25 cellular contexts compared by ENCODE assay signal in genomic region chr3:106168941-106169340, GRCh38.
DNase-seq lines count a peak whose midpoint lies in the region; ATAC-seq, FAIRE-seq and TF ChIP-seq lines count a peak whose summit lies in the region.
"Had no signal": no experiment of that assay in that cellular context is flagged by ENCODE, and none has a peak within 500 bp of the region (broad histone marks: within the 10 kb centered on the region; RNA-seq: fewer than 3 reads in every experiment).

No MANE protein-coding gene starts in this region.

- H3K9ac ChIP-seq in HUES48 (ENCODE audit: low read depth, low read length) (no peak overlapping the region), H1 (replicated peaks in 1 of 4; ENCODE audit: extremely low read depth in 1 of 4, low read depth in 3 of 4, low read length in 3 of 4) (no peak overlapping the region), neural progenitor cell (no peak overlapping the region)

- FAIRE-seq in H1 (lab: Jason Lieb, UNC), result peak; percentile 28
- FAIRE-seq: HTR-8/SVneo had no signal

- intact Hi-C loops in head of caudate nucleus (cut with DNase I), result no loop called here

- peak overlapping the region; percentile 11 for H3K27ac ChIP-seq in HUES48 (ENCODE audit: low read depth, low read length)
- no peak overlapping the region for H3K27ac ChIP-seq in H1 (ENCODE audit: low read depth, low read length)
- H3K27ac ChIP-seq in neural progenitor cell, result no peak overlapping the region
- H3K27ac ChIP-seq: adrenal gland, brain microvascular endothelial cell, SK-N-MC, stomach, tibial artery had no signal

- WGBS in H1 (ENCODE audit: extremely low coverage in 1 of 2, insufficient coverage in 1 of 2, insufficient read length in 1 of 2, insufficient replicate concordance in 2 of 2, low coverage in 1 of 2, low lambda C conversion rate in 2 of 2, missing lambda C conversion rate in 1 of 2), 2 experiments, result 79% methylated on average over 3 of the region's 3 CpGs; no CpG with 5 or more reads in 1 of the 2 experiments

- H3K4me2 ChIP-seq in H1 (ENCODE audit: insufficient read depth in 1 of 2, low read depth in 2 of 2, low read length in 2 of 2) (no peak overlapping the region), neural progenitor cell (no peak overlapping the region)

- no peak for TF ChIP-seq RAD21 in H1 (IDR thresholded peaks at IDR 0.05 in 1 of 2, conservative IDR thresholded peaks at IDR 0.05 in 1 of 2; ENCODE audit: low read depth in 2 of 2, low read length in 2 of 2)

- no peak overlapping the region for H3K4me3 ChIP-seq in HUES48 (ENCODE audit: low read depth, low read length)
- H3K4me3 ChIP-seq in H1 (ENCODE audit: extremely low read depth in 1 of 4, insufficient read depth in 2 of 4, low read depth in 3 of 4, low read length in 4 of 4), result no peak overlapping the region
- no peak overlapping the region for H3K4me3 ChIP-seq in neural progenitor cell
- H3K4me3 ChIP-seq: adrenal gland, SK-N-MC, stomach, tibial artery had no signal

- H2AFZ ChIP-seq in H1 (ENCODE audit: low read length) (no peak overlapping the region), neural progenitor cell (replicated peaks) (no peak overlapping the region)

- H3K36me3 Mint-ChIP-seq in neural progenitor cell, result no peaks in the 10 kb centered on the region
- peaks cover 9% of the 10 kb centered on the region for H3K36me3 Mint-ChIP-seq in activated T-helper 17 cell treated with anti-CD3 and anti-CD28 coated beads, Interleukin-2, amount 50 U/mL, for 72 hours (ENCODE audit: low read depth)
- H3K36me3 Mint-ChIP-seq: CD4-positive, CD25-positive, alpha-beta regulatory T cell had no signal

- H3K79me2 ChIP-seq in H1 (ENCODE audit: control insufficient read depth in 1 of 2, insufficient read depth in 2 of 2, low read length in 2 of 2), result no peaks in the 10 kb centered on the region
- no peaks in the 10 kb centered on the region for H3K79me2 ChIP-seq in neural progenitor cell (ENCODE audit: low read depth)

- ATAC-seq in activated T-helper 17 cell treated with anti-CD3 and anti-CD28 coated beads, Interleukin-2, amount 50 U/mL, for 72 hours (replicated peaks), result no peak
- ATAC-seq: activated CD4-positive, alpha-beta T cell treated with anti-CD3 and anti-CD28 coated beads for 36 hours; T-helper 17 cell had no signal

- CTCF ChIA-PET in H1 (lab: Charles Lee; ENCODE audit: partially characterized antibody), result no interaction called here

- no peak for TF ChIP-seq POLR2A in H1 (IDR thresholded peaks at IDR 0.05; ENCODE audit: control extremely low read depth in 1 of 2, low read depth in 2 of 2, low read length in 2 of 2)

- H2AK5ac ChIP-seq in H1 (ENCODE audit: low read depth, low read length), result no peak overlapping the region

- TF ChIP-seq CTCF in H1 (IDR thresholded peaks at IDR 0.05; ENCODE audit: control extremely low read depth in 1 of 3, insufficient read depth in 1 of 3, low read depth in 1 of 3, low read length in 3 of 3), result no peak
- TF ChIP-seq CTCF in neural progenitor cell (IDR thresholded peaks at IDR 0.05), result no peak

- H3K27ac Mint-ChIP-seq in neural progenitor cell, result no peak overlapping the region
- no peak overlapping the region for H3K27ac Mint-ChIP-seq in activated T-helper 17 cell treated with anti-CD3 and anti-CD28 coated beads, Interleukin-2, amount 50 U/mL, for 72 hours
- H3K27ac Mint-ChIP-seq: activated CD4-positive, alpha-beta T cell treated with anti-CD3 and anti-CD28 coated beads for 36 hours; CD4-positive, CD25-positive, alpha-beta regulatory T cell; T-helper 17 cell had no signal

- no peak overlapping the region for H4K8ac ChIP-seq in H1 (ENCODE audit: extremely low read depth, insufficient read depth, low read length)

- H3K27me3 ChIP-seq in HUES48 (ENCODE audit: control insufficient read depth, insufficient read depth, low read length) (no peaks in the 10 kb centered on the region), H1 (replicated peaks in 1 of 4; ENCODE audit: control insufficient read depth in 3 of 4, extremely low read depth in 1 of 4, insufficient read depth in 3 of 4, low read length in 3 of 4) (no peaks in the 10 kb centered on the region), neural progenitor cell (no peaks in the 10 kb centered on the region)
- H3K27me3 ChIP-seq: adrenal gland, brain microvascular endothelial cell, stomach, tibial artery had no signal

- DNase-seq in NCI-H2081 treated with DMSO at 0.1 percent for 48 hours (lab: John Stamatoyannopoulos, UW), result peak; percentile 4
- DNase-seq in H1 (ENCODE audit: low read depth in 1 of 2, low spot score in 2 of 2), result no peak
- DNase-seq in neural progenitor cell (ENCODE audit: low spot score), result peak; percentile 2
- no peak for DNase-seq in head of caudate nucleus
- no peak for DNase-seq in medulla oblongata (ENCODE audit: extremely low spot score)
- DNase-seq: activated CD4-positive, alpha-beta T cell treated with anti-CD3 and anti-CD28 coated beads for 36 hours; activated naive CD4-positive, alpha-beta T cell treated with Interleukin-2 at 50 U/mL for 16 hours; activated T-cell treated with anti-CD3 and anti-CD28 coated beads, Interleukin-2, amount 50 U/mL, for 48 hours; adrenal gland; brain microvascular endothelial cell; CD4-positive, CD25-positive, alpha-beta regulatory T cell; erythroblast; foreskin melanocyte; islet precursor cell; KG1; NCI-H187; RPMI8226; stimulated activated CD8-positive, alpha-beta memory T cell treated with anti-CD3 and anti-CD28 coated beads, Interleukin-4, amount 100 ng/mL, for 48 hours; stomach; T-helper 17 cell; tibial artery had no signal

- H3K36me3 ChIP-seq in HUES48 (ENCODE audit: control insufficient read depth, insufficient read depth, low read length), result no peaks in the 10 kb centered on the region
- no peaks in the 10 kb centered on the region for H3K36me3 ChIP-seq in H1 (ENCODE audit: control insufficient read depth in 2 of 4, insufficient read depth in 4 of 4, low read length in 3 of 4)
- no peaks in the 10 kb centered on the region for H3K36me3 ChIP-seq in neural progenitor cell
- H3K36me3 ChIP-seq: adrenal gland, brain microvascular endothelial cell, stomach, tibial artery had no signal

- H3K4me3 Mint-ChIP-seq in neural progenitor cell, result no peak overlapping the region
- no peak overlapping the region for H3K4me3 Mint-ChIP-seq in activated T-helper 17 cell treated with anti-CD3 and anti-CD28 coated beads, Interleukin-2, amount 50 U/mL, for 72 hours
- H3K4me3 Mint-ChIP-seq: activated CD4-positive, alpha-beta T cell treated with anti-CD3 and anti-CD28 coated beads for 36 hours; T-helper 17 cell had no signal

- no peaks in the 10 kb centered on the region for H3K9me3 Mint-ChIP-seq in neural progenitor cell
- H3K9me3 Mint-ChIP-seq in activated T-helper 17 cell treated with anti-CD3 and anti-CD28 coated beads, Interleukin-2, amount 50 U/mL, for 72 hours, result peaks cover 5% of the 10 kb centered on the region

- no peak overlapping the region for H2BK20ac ChIP-seq in H1 (ENCODE audit: low read length)

- no peak overlapping the region for H2BK12ac ChIP-seq in H1 (ENCODE audit: low read depth, low read length)

- H2BK15ac ChIP-seq in H1 (ENCODE audit: low read length), result no peak overlapping the region

- no peaks in the 10 kb centered on the region for H3K27me3 Mint-ChIP-seq in neural progenitor cell (ENCODE audit: insufficient read depth, low read depth)
- H3K27me3 Mint-ChIP-seq in activated T-helper 17 cell treated with anti-CD3 and anti-CD28 coated beads, Interleukin-2, amount 50 U/mL, for 72 hours, result no peaks in the 10 kb centered on the region
- H3K27me3 Mint-ChIP-seq: activated CD4-positive, alpha-beta T cell treated with anti-CD3 and anti-CD28 coated beads for 36 hours; CD4-positive, CD25-positive, alpha-beta regulatory T cell; T-helper 17 cell had no signal

- H4K91ac ChIP-seq in H1 (replicated peaks; ENCODE audit: insufficient read length, low read length), result no peak overlapping the region

- H2BK5ac ChIP-seq in H1 (ENCODE audit: low read depth, low read length), result no peak overlapping the region

- no peaks in the 10 kb centered on the region for H3K79me1 ChIP-seq in H1 (ENCODE audit: low read depth, low read length)

- H3K9me3 ChIP-seq in HUES48 (ENCODE audit: control insufficient read depth, insufficient read depth, low read length) (no peaks in the 10 kb centered on the region), H1 (ENCODE audit: insufficient read depth in 2 of 2, low read depth in 1 of 2, low read length in 1 of 2) (no peaks in the 10 kb centered on the region), neural progenitor cell (ENCODE audit: low read depth) (no peaks in the 10 kb centered on the region)
- H3K9me3 ChIP-seq: adrenal gland, stomach, tibial artery had no signal

- TF ChIP-seq EP300 in H1 (IDR thresholded peaks at IDR 0.05; ENCODE audit: borderline replicate concordance in 1 of 2, low read depth in 2 of 2, low read length in 2 of 2), result no peak

- H3K4me1 Mint-ChIP-seq in neural progenitor cell, result no peaks in the 10 kb centered on the region
- peaks cover 17% of the 10 kb centered on the region for H3K4me1 Mint-ChIP-seq in activated T-helper 17 cell treated with anti-CD3 and anti-CD28 coated beads, Interleukin-2, amount 50 U/mL, for 72 hours

- no peak overlapping the region for H2BK120ac ChIP-seq in H1 (replicated peaks; ENCODE audit: low read depth, low read length)

- no peaks in the 10 kb centered on the region for H3F3A ChIP-seq in neural progenitor cell (ENCODE audit: low read depth)

- no peaks in the 10 kb centered on the region for H3K23me2 ChIP-seq in H1 (ENCODE audit: low read depth, low read length)

- POLR2A ChIA-PET in H1 (lab: Charles Lee; ENCODE audit: partially characterized antibody), result no interaction called here

- H3K56ac ChIP-seq in H1 (replicated peaks; ENCODE audit: insufficient read length, low read depth, low read length), result no peak overlapping the region

- H3K14ac ChIP-seq in H1 (ENCODE audit: insufficient read length), result no peak overlapping the region

- H4K20me1 ChIP-seq in H1 (replicated peaks in 1 of 2; ENCODE audit: control insufficient read depth in 1 of 2, insufficient read depth in 2 of 2, low read length in 2 of 2) (no peaks in the 10 kb centered on the region), neural progenitor cell (ENCODE audit: low read depth) (no peaks in the 10 kb centered on the region)

- H3K23ac ChIP-seq in H1 (ENCODE audit: insufficient read length), result no peak overlapping the region

- no peak overlapping the region for H4K5ac ChIP-seq in H1 (ENCODE audit: insufficient read length, low read depth, low read length)

- no peak overlapping the region for H3K4ac ChIP-seq in H1 (replicated peaks; ENCODE audit: insufficient read length, low read depth, low read length)

- H3K4me1 ChIP-seq in HUES48 (ENCODE audit: control insufficient read depth, insufficient read depth, low read length) (peaks cover 11% of the 10 kb centered on the region; the same call in 1 of the 2 replicates), H1 (replicated peaks in 1 of 4; ENCODE audit: control insufficient read depth in 3 of 4, insufficient read depth in 4 of 4, low read length in 3 of 4) (no peaks in the 10 kb centered on the region), neural progenitor cell (peaks cover 4% of the 10 kb centered on the region)
- H3K4me1 ChIP-seq: adrenal gland, stomach, tibial artery had no signal

- H3K18ac ChIP-seq in H1 (ENCODE audit: extremely low read depth, low read length), result no peak overlapping the region

TF ChIP-seq in H1, 55 proteins besides CTCF, POLR2A, EP300 and RAD21 (continues in another document):
- no peak for TF ChIP-seq KDM1A (IDR thresholded peaks at IDR 0.05; ENCODE audit: borderline replicate concordance, low read length)

Comparison
In these comparisons a context has a peak if more than half of its experiments do, and no peak if none do; other contexts are left out.
1. DNase-seq: peak in NCI-H2081 treated with DMSO at 0.1 percent for 48 hours (single experiment) and neural progenitor cell (single experiment); none in H1 (0 of 2), head of caudate nucleus (0 of 42) and medulla oblongata (single experiment).